ENCODE assay signal across 8 cellular contexts in genomic region chr10:35421553-35422178, GRCh38.
A peak's percentile ranks its signal among the peaks of the same experiment; 100 is the strongest.
DNase-seq lines count a peak whose midpoint lies in the region; ATAC-seq and TF ChIP-seq lines count a peak whose summit lies in the region.

No MANE protein-coding gene starts in this region.

- peak overlapping the region; percentile 53 for H3K9ac ChIP-seq in IMR-90 (ENCODE audit: low read depth, low read length)
- no peak overlapping the region for H3K9ac ChIP-seq in liver (ENCODE audit: low read depth in 1 of 2, low read length in 2 of 2)

- H2BK5ac ChIP-seq in IMR-90 (ENCODE audit: low read depth, low read length, poor library complexity, severe bottlenecking), result peak overlapping the region; percentile 89

- H2BK120ac ChIP-seq in IMR-90 (ENCODE audit: low read depth, low read length), result peak overlapping the region; percentile 96

- dilution Hi-C loops in IMR-90 (cut with HindIII; ENCODE audit: low sequenced_read_pairs, unreplicated experiment), result no loop called here

- peak; percentile 94 for DNase-seq in IMR-90
- DNase-seq in tibial nerve (ENCODE audit: low spot score in 2 of 2), result peak in 1 of 2 donors; percentile 26

- peak overlapping the region; percentile 89; the same call in 1 of the 2 replicates for H3K14ac ChIP-seq in IMR-90 (replicated peaks; ENCODE audit: low read depth, low read length)

- H3K4ac ChIP-seq in IMR-90 (ENCODE audit: low read depth, low read length), result peak overlapping the region; percentile 96

- peak overlapping the region; percentile 76; the same call in 2 of the 3 replicates for H2BK15ac ChIP-seq in IMR-90 (ENCODE audit: low read depth, low read length)

- H3K18ac ChIP-seq in IMR-90 (ENCODE audit: low read depth, low read length), result peak overlapping the region; percentile 74

- H3K9me3 ChIP-seq in IMR-90 (ENCODE audit: control insufficient read depth, insufficient read depth, low read length), result no peaks in the 10 kb centered on the region
- no peaks in the 10 kb centered on the region for H3K9me3 ChIP-seq in liver (ENCODE audit: control insufficient read depth in 4 of 4, low read length in 3 of 4)
- no peaks in the 10 kb centered on the region for H3K9me3 ChIP-seq in tibial nerve

- H2BK20ac ChIP-seq in IMR-90 (ENCODE audit: low read depth, low read length), result peak overlapping the region; percentile 97

- peaks cover 40 to 74% of the 10 kb centered on the region in 2 experiments for H3K79me1 ChIP-seq in IMR-90 (ENCODE audit: low read depth in 1 of 2, low read length in 2 of 2)

- intact Hi-C loops in IMR-90 (cut with micrococcal nuclease), result loop anchor here (5.0 to 10.0 kb wide), 2 partner anchors 93 to 186 kb away; partner anchors contain the start of gene GJD4

- peaks cover 33% of the 10 kb centered on the region for H3K4me1 ChIP-seq in IMR-90 (ENCODE audit: control insufficient read depth, insufficient read depth, low read length)
- H3K4me1 ChIP-seq in liver (ENCODE audit: control insufficient read depth in 4 of 4, insufficient read depth in 4 of 4, low read length in 3 of 4), result peaks cover 8 to 43% (median 32%) of the 10 kb centered on the region in 4 donors
- peaks cover 0 to 86% (median 43%) of the 10 kb centered on the region in 4 donors for H3K4me1 ChIP-seq in tibial nerve

- peak overlapping the region; percentile 88 for H4K5ac ChIP-seq in IMR-90 (ENCODE audit: low read depth, low read length)

- WGBS in IMR-90 (ENCODE audit: extremely low coverage in 2 of 2, insufficient read length in 1 of 2), 2 experiments, result no CpG with 5 or more reads among the region's 5 CpGs
- 86% methylated on average over 5 of the region's 5 CpGs for WGBS in liver
- WGBS in tibial nerve, 2 donors, result 41 to 55% methylated on average over 5 of the region's 5 CpGs

- H3K36me3 ChIP-seq in IMR-90 (ENCODE audit: control insufficient read depth, insufficient read depth, low read length) (no peaks in the 10 kb centered on the region), liver (ENCODE audit: control insufficient read depth in 4 of 4, insufficient read depth in 3 of 4, low read depth in 1 of 4, low read length in 3 of 4) (no peaks in the 10 kb centered on the region), tibial nerve (no peaks in the 10 kb centered on the region)

- peaks cover 30% of the 10 kb centered on the region for H3K9me1 ChIP-seq in IMR-90 (ENCODE audit: insufficient read depth, low read length)

- TF ChIP-seq RAD21 in IMR-90 (IDR thresholded peaks at IDR 0.05; ENCODE audit: low read length) (no peak), liver (IDR thresholded peaks at IDR 0.05) (no peak)

- H2AFZ ChIP-seq in IMR-90 (replicated peaks; ENCODE audit: low read length, poor library complexity), result peak overlapping the region; percentile 35

- peak overlapping the region; percentile 81 for H3K23ac ChIP-seq in IMR-90 (ENCODE audit: low read depth, low read length)

- peak overlapping the region; percentile 89 for H3K27ac ChIP-seq in IMR-90 (ENCODE audit: insufficient read depth, low read length)
- H3K27ac ChIP-seq in cingulate gyrus (ENCODE audit: low read depth, low read length), result peak overlapping the region; percentile 57
- peak overlapping the region; percentile 22 to 29 for H3K27ac ChIP-seq in liver (ENCODE audit: low read depth in 1 of 2, low read length in 2 of 2)
- peak overlapping the region; percentile 67 to 90 (median 77) for H3K27ac ChIP-seq in tibial nerve

- H2AK9ac ChIP-seq in IMR-90 (replicated peaks; ENCODE audit: low read depth, low read length, poor library complexity), result peak overlapping the region; percentile 82

- BruUV-seq in IMR-90 (replicated peaks; lab: Mats Ljungman, UMichigan), result no TSS peak

- H3K27me3 ChIP-seq in IMR-90 (ENCODE audit: control insufficient read depth, insufficient read depth, low read length) (no peaks in the 10 kb centered on the region), liver (ENCODE audit: control insufficient read depth in 4 of 4, insufficient read depth in 4 of 4, low read length in 3 of 4) (no peaks in the 10 kb centered on the region), tibial nerve (no peaks in the 10 kb centered on the region)

- TF ChIP-seq EP300 in tibial nerve (IDR thresholded peaks at IDR 0.05), result peak in 1 of 2 donors; percentile 69

- ATAC-seq in IMR-90 (ENCODE audit: low read depth), result peak; percentile 89
- no peak for ATAC-seq in HG03520 (IDR thresholded peaks at IDR 0.05; ENCODE audit: unreplicated experiment)
- no peak for ATAC-seq in GM19035 (IDR thresholded peaks at IDR 0.05; ENCODE audit: unreplicated experiment)
- no peak for ATAC-seq in GM21825 (IDR thresholded peaks at IDR 0.05; ENCODE audit: unreplicated experiment)
- no peak for ATAC-seq in HG02571 (IDR thresholded peaks at IDR 0.05; ENCODE audit: unreplicated experiment)

- peak overlapping the region; percentile 87 for H3K4me2 ChIP-seq in IMR-90 (ENCODE audit: low read depth, low read length)

- H4K8ac ChIP-seq in IMR-90 (ENCODE audit: low read depth in 2 of 2, low read length in 2 of 2), result peak overlapping the region; percentile 34 to 86; a peak in 2 of 4 replicates

- peak overlapping the region; percentile 98 for H4K91ac ChIP-seq in IMR-90 (ENCODE audit: insufficient read depth, low read depth, low read length)

- H3K56ac ChIP-seq in IMR-90 (ENCODE audit: extremely low read depth, insufficient read depth, low read length), result peak overlapping the region; percentile 79

- peak overlapping the region; percentile 96 for H2AK5ac ChIP-seq in IMR-90 (ENCODE audit: low read depth, low read length)

- no peak overlapping the region for H3K4me3 ChIP-seq in IMR-90 (ENCODE audit: insufficient read depth, low read depth, low read length)
- H3K4me3 ChIP-seq in liver (ENCODE audit: low read depth in 1 of 3, low read length in 3 of 3), result no peak overlapping the region
- peak overlapping the region in 1 of 4 donors; percentile 5 for H3K4me3 ChIP-seq in tibial nerve

- TF ChIP-seq POLR2A in IMR-90 (IDR thresholded peaks at IDR 0.05; ENCODE audit: low read depth, low read length) (no peak), tibial nerve (IDR thresholded peaks at IDR 0.05) (no peak)

- in situ Hi-C loops in IMR-90 (cut with MboI; ENCODE audit: low sequenced_read_pairs), result no loop called here

- no peak for TF ChIP-seq CTCF in IMR-90 (conservative IDR thresholded peaks at IDR 0.05; ENCODE audit: low read depth, low read length)
- no peak for TF ChIP-seq CTCF in liver (IDR thresholded peaks at IDR 0.05; ENCODE audit: low read depth, low read length, missing input control)
- TF ChIP-seq CTCF in tibial nerve (IDR thresholded peaks at IDR 0.05), result no peak

- POLR2A ChIA-PET in IMR-90 (lab: Charles Lee; ENCODE audit: unreplicated experiment), result interaction anchor here (0.6 to 0.8 kb wide), 2 partner anchors 62 to 134 kb away, joined by 3 read pairs; no protein-coding TSS in a partner anchor

- CTCF ChIA-PET in IMR-90 (lab: Yijun Ruan, JAX), result interaction anchor here (1.0 kb wide), 1 partner anchor 141 kb away, joined by 3 read pairs; no protein-coding TSS in a partner anchor

- peaks cover 31% of the 10 kb centered on the region for H4K20me1 ChIP-seq in IMR-90 (ENCODE audit: insufficient read depth, low read length)

TF ChIP-seq in IMR-90, 13 proteins besides CTCF, POLR2A, EP300 and RAD21 (continues in another document):
- no peak for TF ChIP-seq MXI1 (IDR thresholded peaks at IDR 0.05; ENCODE audit: borderline replicate concordance, low read depth, low read length)
- TF ChIP-seq ELK1 (IDR thresholded peaks at IDR 0.05; ENCODE audit: borderline replicate concordance, low read depth, low read length), result no peak
- TF ChIP-seq CEBPB (IDR thresholded peaks at IDR 0.05; ENCODE audit: low read depth, low read length), result no peak
- TF ChIP-seq RCOR1 (IDR thresholded peaks at IDR 0.05; ENCODE audit: insufficient replicate concordance, low read length), result no peak
- TF ChIP-seq BHLHE40 (IDR thresholded peaks at IDR 0.05; ENCODE audit: low read depth, low read length), result no peak
- peak; percentile 84 for TF ChIP-seq FOS (IDR thresholded peaks at IDR 0.05; ENCODE audit: low read depth, low read length)
- TF ChIP-seq CHD1 (IDR thresholded peaks at IDR 0.05; ENCODE audit: low read depth, low read length), result no peak

TF ChIP-seq in liver, 16 proteins besides CTCF, POLR2A, EP300 and RAD21:
- no peak for TF ChIP-seq FOXA2 (IDR thresholded peaks at IDR 0.05)
- peak in 1 of 2 donors; percentile 20 for TF ChIP-seq JUND (IDR thresholded peaks at IDR 0.05)
- peak; percentile 25 for TF ChIP-seq YY1 (IDR thresholded peaks at IDR 0.05)
- TF ChIP-seq ZBTB33 (IDR thresholded peaks at IDR 0.05), result no peak

Comparison
In these comparisons a context has a peak if more than half of its experiments do, and no peak if none do; other contexts are left out.
1. H3K27ac ChIP-seq: peak in every context shown above with its lines; median percentile 89 in IMR-90; 77 in tibial nerve; 57 in cingulate gyrus; 26 in liver.